8 cellular contexts compared by ENCODE assay signal in genomic region chr1:207454046-207454964, GRCh38. TPM values are rescaled to one million over a fixed set of nuclear protein-coding genes. Genes with fewer than 3 reads are reported as not detected.
DNase-seq lines count a peak whose midpoint lies in the region; ATAC-seq and TF ChIP-seq lines count a peak whose summit lies in the region.

TSS of gene CR2 (plus strand) at chr1:207454328. CDS start at chr1:207454419, 91 bp downstream.

- peak; percentile 80 for TF ChIP-seq POLR2A in GM18951 (IDR thresholded peaks at IDR 0.05; ENCODE audit: extremely low read depth, insufficient read depth, insufficient read length)

- H3K4me3 ChIP-seq in SK-N-MC (peak within 1 kb of the TSS; percentile 64), SJCRH30 (no peak within 1 kb of the TSS)

- H3K9me3 ChIP-seq in SK-N-MC (ENCODE audit: low read depth, low read length) (no peaks in the 10 kb centered on the region), SJCRH30 (replicated peaks) (no peaks in the 10 kb centered on the region)

- no peak within 1 kb of the TSS for H3K27ac ChIP-seq in SK-N-MC
- no peak within 1 kb of the TSS for H3K27ac ChIP-seq in SJCRH30

- no peak within 1 kb of the TSS for H3K9ac ChIP-seq in SK-N-MC (ENCODE audit: insufficient read length)

- no peaks in the 10 kb centered on the region for H3K4me1 ChIP-seq in SJCRH30

- peak; percentile 7 for DNase-seq in AG08396 (ENCODE audit: low spot score)
- DNase-seq in SK-N-MC (ENCODE audit: low read depth, low spot score) = no peak
- DNase-seq in astrocyte of the hippocampus (ENCODE audit: low read depth, low spot score) = peak; percentile 28
- peak; percentile 7 for DNase-seq in iris pigment epithelial cell (ENCODE audit: low read depth)
- peak; percentile 36 to 55 for DNase-seq in stimulated activated CD4-positive, alpha-beta T cell treated with anti-CD3 and anti-CD28 coated beads, Interleukin-15, amount 100 ng/mL, for 48 hours (ENCODE audit: low read depth in 2 of 2)
- DNase-seq in SJCRH30 = no peak

- ATAC-seq in HG03159 (IDR thresholded peaks at IDR 0.05; ENCODE audit: unreplicated experiment) = peak; percentile 76

- H3K36me3 ChIP-seq in SK-N-MC (ENCODE audit: insufficient read depth, low read length) = no peaks in the 10 kb centered on the region
- H3K36me3 ChIP-seq in SJCRH30 = no peaks in the 10 kb centered on the region

- in situ Hi-C loops in GM18951 (cut with MboI; ENCODE audit: low sequenced_read_pairs, unreplicated experiment) = no loop called here

- H3K27me3 ChIP-seq in SJCRH30 = peaks cover 4% of the 10 kb centered on the region; the same call in 1 of the 2 replicates

RNA-seq across cellular contexts. Expression of gene CR2, which starts in this region (rescaled TPM):
- total RNA-seq in SJCRH30 (2014; rRNA removed; shearing (Covaris generic)) = 0.03 and 0.04 TPM in 2 replicates

Comparison
In these comparisons a context has a peak if more than half of its experiments do, and no peak if none do; other contexts are left out.
1. DNase-seq: peak in AG08396 (single experiment), astrocyte of the hippocampus (single experiment), iris pigment epithelial cell (single experiment) and stimulated activated CD4-positive, alpha-beta T cell treated with anti-CD3 and anti-CD28 coated beads, Interleukin-15, amount 100 ng/mL, for 48 hours (2 of 2); none in SK-N-MC (single experiment) and SJCRH30 (0 of 2).